In the genomic region with DNA sequence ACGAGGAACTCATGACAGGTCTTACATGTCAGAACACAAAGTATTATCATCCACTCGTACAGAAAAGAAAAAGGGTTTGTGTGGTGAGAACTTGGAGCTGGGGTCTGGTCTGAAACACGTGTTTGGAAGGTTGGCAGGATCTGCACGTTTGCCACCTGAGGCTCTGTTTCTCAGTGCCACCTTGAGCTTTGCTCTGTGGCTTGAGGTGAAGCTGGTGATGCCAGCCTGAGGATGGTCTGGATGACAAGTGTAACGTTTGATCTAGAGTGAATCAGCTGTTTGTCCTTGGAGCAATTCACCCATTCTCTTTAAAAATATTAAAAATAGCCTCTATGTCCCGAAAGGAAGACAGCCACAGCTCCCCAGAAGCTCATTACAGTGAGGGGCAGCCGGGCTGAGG, we compare ENCODE assay signal across 21 cellular contexts.
"Had no signal": no experiment of that assay in that cellular context is flagged by ENCODE, and none has a peak within 500 bp of the region (broad histone marks: within the 10 kb centered on the region; RNA-seq: fewer than 3 reads in every experiment).

No MANE protein-coding gene starts in this region.

- ATAC-seq: activated CD4-positive, alpha-beta T cell treated with anti-CD3 and anti-CD28 coated beads for 36 hours; activated CD8-positive, alpha-beta T cell treated with anti-CD3 and anti-CD28 coated beads, Interleukin-2, amount 10 ng/mL, durations not matched to agents 7 days and 5 days; esophagus mucosa had no signal

- H3K27me3 Mint-ChIP-seq: activated CD4-positive, alpha-beta memory T cell treated with anti-CD3 and anti-CD28 coated beads for 36 hours; activated CD4-positive, alpha-beta T cell treated with anti-CD3 and anti-CD28 coated beads for 36 hours; activated naive CD8-positive, alpha-beta T cell had no signal

- H3K4me3 Mint-ChIP-seq: activated CD4-positive, alpha-beta memory T cell treated with anti-CD3 and anti-CD28 coated beads for 36 hours; activated CD4-positive, alpha-beta T cell treated with anti-CD3 and anti-CD28 coated beads for 36 hours; activated CD4-positive, alpha-beta T cell treated with anti-CD3 and anti-CD28 coated beads, Interleukin-2, amount 10 ng/mL, durations not matched to agents 24 days and 14 days; activated CD8-positive, alpha-beta T cell treated with anti-CD3 and anti-CD28 coated beads, Interleukin-2, amount 10 ng/mL, durations not matched to agents 7 days and 5 days; activated naive CD4-positive, alpha-beta T cell treated with anti-CD3 and anti-CD28 coated beads, Interleukin-2, amount 10 ng/mL, durations not matched to agents 7 days and 5 days; activated naive CD8-positive, alpha-beta T cell; endodermal cell had no signal

- H3K27ac Mint-ChIP-seq: activated CD4-positive, alpha-beta memory T cell treated with anti-CD3 and anti-CD28 coated beads for 36 hours; activated CD4-positive, alpha-beta T cell treated with anti-CD3 and anti-CD28 coated beads for 36 hours; activated CD4-positive, alpha-beta T cell treated with anti-CD3 and anti-CD28 coated beads, Interleukin-2, amount 10 ng/mL, durations not matched to agents 24 days and 14 days; activated CD8-positive, alpha-beta T cell treated with anti-CD3 and anti-CD28 coated beads, Interleukin-2, amount 10 ng/mL, durations not matched to agents 7 days and 5 days; activated naive CD4-positive, alpha-beta T cell treated with anti-CD3 and anti-CD28 coated beads, Interleukin-2, amount 10 ng/mL, durations not matched to agents 7 days and 5 days; activated naive CD8-positive, alpha-beta T cell; endodermal cell had no signal

- H3K36me3 Mint-ChIP-seq: activated CD4-positive, alpha-beta memory T cell treated with anti-CD3 and anti-CD28 coated beads for 36 hours; activated naive CD4-positive, alpha-beta T cell treated with anti-CD3 and anti-CD28 coated beads, Interleukin-2, amount 10 ng/mL, durations not matched to agents 7 days and 5 days; activated naive CD8-positive, alpha-beta T cell had no signal

- H3K36me3 ChIP-seq: brain microvascular endothelial cell had no signal

- H3K27ac ChIP-seq: brain microvascular endothelial cell had no signal

- H3K27me3 ChIP-seq: brain microvascular endothelial cell had no signal

- H3K9me3 Mint-ChIP-seq: activated CD4-positive, alpha-beta memory T cell treated with anti-CD3 and anti-CD28 coated beads for 36 hours; activated CD4-positive, alpha-beta T cell treated with anti-CD3 and anti-CD28 coated beads, Interleukin-2, amount 10 ng/mL, durations not matched to agents 24 days and 14 days; activated naive CD4-positive, alpha-beta T cell treated with anti-CD3 and anti-CD28 coated beads, Interleukin-2, amount 10 ng/mL, durations not matched to agents 7 days and 5 days; endodermal cell had no signal

- DNase-seq: activated CD4-positive, alpha-beta memory T cell treated with anti-CD3 and anti-CD28 coated beads for 36 hours; activated CD4-positive, alpha-beta T cell treated with anti-CD3 and anti-CD28 coated beads for 36 hours; activated CD4-positive, alpha-beta T cell treated with anti-CD3 and anti-CD28 coated beads, Interleukin-2, amount 10 ng/mL, durations not matched to agents 24 days and 14 days; activated CD4-positive, CD25-positive, alpha-beta regulatory T cell; activated CD4-positive, CD25-positive, alpha-beta regulatory T cell treated with anti-CD3 and anti-CD28 coated beads, Interleukin-2, amount 50 U/mL, for 72 hours; activated CD8-positive, alpha-beta T cell treated with anti-CD3 and anti-CD28 coated beads, Interleukin-2, amount 10 ng/mL, durations not matched to agents 7 days and 5 days; activated gamma-delta T cell; activated naive CD4-positive, alpha-beta T cell; activated naive CD4-positive, alpha-beta T cell treated with anti-CD3 and anti-CD28 coated beads, Interleukin-2, amount 10 ng/mL, durations not matched to agents 7 days and 5 days; activated T-cell treated with anti-CD3 and anti-CD28 coated beads, Interleukin-2, amount 50 U/mL, for 48 hours; amniotic stem cell; anterior cingulate cortex; brain microvascular endothelial cell; caudate nucleus; effector memory CD4-positive, alpha-beta T cell; endodermal cell; foreskin fibroblast; head of caudate nucleus; T-helper 2 cell had no signal
